26 cellular contexts compared by ENCODE assay signal in the genomic region with DNA sequence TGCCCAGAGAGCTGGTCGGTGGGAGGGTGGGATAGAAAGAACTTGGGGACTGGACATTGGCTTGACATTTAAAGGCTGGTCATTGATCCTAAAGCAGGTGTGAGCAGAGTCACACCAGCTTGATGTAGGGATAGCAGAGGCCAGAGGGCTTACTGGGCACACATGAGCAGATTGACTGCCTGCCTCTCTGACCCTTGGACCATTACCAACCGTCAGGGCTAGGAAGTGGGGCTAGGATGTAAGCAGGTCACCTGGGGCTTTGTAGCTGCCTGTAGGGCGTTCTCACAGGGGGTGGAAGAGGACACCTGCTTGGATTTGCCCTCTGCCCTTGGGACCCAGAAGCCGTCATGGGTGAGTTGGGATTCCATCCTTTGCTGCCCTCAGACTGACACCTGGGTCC.
"Had no signal": no experiment of that assay in that cellular context is flagged by ENCODE, and none has a peak within 500 bp of the region (broad histone marks: within the 10 kb centered on the region; RNA-seq: fewer than 3 reads in every experiment).

No MANE protein-coding gene starts in this region.

- H3K4me3 ChIP-seq: neural progenitor cell, ovary, psoas muscle, skin epidermis, suprapubic skin, testis, tibial artery, transverse colon, upper lobe of left lung, vagina had no signal

- H3K9ac ChIP-seq: neural progenitor cell, parathyroid adenoma had no signal

- H3K4me2 ChIP-seq: neural progenitor cell had no signal

- H3K79me2 ChIP-seq: parathyroid adenoma had no signal

- H3K27ac ChIP-seq: neural progenitor cell, ovary, parathyroid adenoma, psoas muscle, skin epidermis, suprapubic skin, testis, tibial artery, transverse colon, upper lobe of left lung, vagina had no signal

- FAIRE-seq: urothelium cell line had no signal

- H3K27me3 ChIP-seq: neural progenitor cell, ovary, testis, transverse colon, upper lobe of left lung, vagina had no signal

- H3K9me3 ChIP-seq: ovary, psoas muscle, suprapubic skin, testis, tibial artery, transverse colon, upper lobe of left lung, vagina had no signal

- DNase-seq: naive thymus-derived CD4-positive, alpha-beta T cell; natural killer cell; occipital lobe; ovary; posterior cingulate gyrus; psoas muscle; right cardiac atrium; stimulated activated CD4-positive, alpha-beta T cell treated with anti-CD3 and anti-CD28 coated beads, Interleukin-1b, Interleukin-23, amount 100 ng/mL, for 48 hours; stimulated activated CD4-positive, alpha-beta T cell treated with anti-CD3 and anti-CD28 coated beads, Interleukin-4, amount 100 ng/mL, for 1 hour; stimulated activated CD4-positive, alpha-beta T cell treated with anti-CD3 and anti-CD28 coated beads, Interleukin-4, amount 100 ng/mL, for 4 hours; stimulated activated CD8-positive, alpha-beta memory T cell treated with anti-CD3 and anti-CD28 coated beads, Interleukin-4, amount 100 ng/mL, for 48 hours; stimulated activated naive CD4-positive, alpha-beta T cell; stimulated activated naive CD8-positive, alpha-beta T cell treated with anti-CD3 and anti-CD28 coated beads, Interleukin-15, amount 100 ng/mL, for 72 hours; stimulated activated naive CD8-positive, alpha-beta T cell treated with anti-CD3 and anti-CD28 coated beads, Interleukin-15, Interleukin-2, amounts not matched to agents 100 U/mL and 50 U/mL, for 24 hours; substantia nigra; testis; tibial artery; transverse colon; upper lobe of left lung had no signal

- H3K4me1 ChIP-seq: neural progenitor cell, parathyroid adenoma, psoas muscle, suprapubic skin, testis, tibial artery, transverse colon, upper lobe of left lung, vagina had no signal

- ATAC-seq: naive thymus-derived CD4-positive, alpha-beta T cell; natural killer cell; psoas muscle; right cardiac atrium; sciatic nerve; stimulated activated naive CD8-positive, alpha-beta T cell treated with anti-CD3 and anti-CD28 coated beads, Interleukin-15, amount 100 ng/mL, for 72 hours; stimulated activated naive CD8-positive, alpha-beta T cell treated with anti-CD3 and anti-CD28 coated beads, Interleukin-15, Interleukin-2, amounts not matched to agents 100 U/mL and 50 U/mL, for 24 hours had no signal

- H2AFZ ChIP-seq: neural progenitor cell, parathyroid adenoma had no signal

- H3K36me3 ChIP-seq: neural progenitor cell, ovary, suprapubic skin, tibial artery, transverse colon, upper lobe of left lung, vagina had no signal
